Comparison of ENCODE assay signal across 9 cellular contexts in genomic region chr19:2239771-2240770, GRCh38. TPM values are rescaled to one million over a fixed set of nuclear protein-coding genes. Genes with fewer than 3 reads are reported as not detected.
DNase-seq lines count a peak whose midpoint lies in the region; ATAC-seq, FAIRE-seq and TF ChIP-seq lines count a peak whose summit lies in the region.
"Had no signal": no experiment of that assay in that cellular context is flagged by ENCODE, and none has a peak within 500 bp of the region (broad histone marks: within the 10 kb centered on the region; RNA-seq: fewer than 3 reads in every experiment).

No MANE protein-coding gene starts in this region.

- no peaks in the 10 kb centered on the region for H3K27me3 ChIP-seq in CD8-positive, alpha-beta memory T cell (ENCODE audit: insufficient read depth, low read length, poor library complexity, severe bottlenecking)
- H3K27me3 ChIP-seq in bronchial epithelial cell (ENCODE audit: control insufficient read depth, insufficient read depth, low read length) (no peaks in the 10 kb centered on the region), mesendoderm (ENCODE audit: insufficient read depth, low read length, poor library complexity) (no peaks in the 10 kb centered on the region)

- no peak overlapping the region for H2BK15ac ChIP-seq in mesendoderm (replicated peaks; ENCODE audit: low read depth)

- H3K79me2 ChIP-seq in mesendoderm (ENCODE audit: control insufficient read depth, insufficient read depth, low read length) = peaks cover 75% of the 10 kb centered on the region

- H3K9me3 ChIP-seq in CD8-positive, alpha-beta memory T cell (ENCODE audit: low read length) = no peaks in the 10 kb centered on the region

- no peak overlapping the region for H4K5ac ChIP-seq in mesendoderm (ENCODE audit: low read length)

- peak overlapping the region; percentile 89 to 100 (median 98) for H3K4me3 Mint-ChIP-seq in CD8-positive, alpha-beta memory T cell

- peaks cover 62 to 70% (median 67%) of the 10 kb centered on the region in 3 donors for H3K4me1 Mint-ChIP-seq in CD8-positive, alpha-beta memory T cell

- H3K23ac ChIP-seq in mesendoderm (ENCODE audit: low read length) = peak overlapping the region; percentile 86

- H3K18ac ChIP-seq in mesendoderm (ENCODE audit: low read length) = no peak overlapping the region

- H3K9ac ChIP-seq in mesendoderm (ENCODE audit: low read length) = peak overlapping the region; percentile 70

- peak overlapping the region; percentile 50 for H3K4me2 ChIP-seq in mesendoderm (ENCODE audit: low read length)

- no peak overlapping the region for H2AK5ac ChIP-seq in mesendoderm (ENCODE audit: low read length)

- no CpG with 5 or more reads among the region's 34 CpGs for WGBS in mesendoderm (ENCODE audit: extremely low coverage, insufficient coverage, low lambda C conversion rate)

- peaks cover 16% of the 10 kb centered on the region for H3K79me1 ChIP-seq in mesendoderm (ENCODE audit: low read length)

- H3K4me1 ChIP-seq in CD8-positive, alpha-beta memory T cell (ENCODE audit: insufficient read depth, low read length) = peaks cover 70% of the 10 kb centered on the region
- H3K4me1 ChIP-seq in mesendoderm (ENCODE audit: control insufficient read depth, low read depth, low read length) = peaks cover 5% of the 10 kb centered on the region

- H2BK5ac ChIP-seq in mesendoderm (ENCODE audit: low read length) = no peak overlapping the region

- peaks cover 22% of the 10 kb centered on the region for H3K36me3 ChIP-seq in CD8-positive, alpha-beta memory T cell (ENCODE audit: insufficient read depth, low read length)
- peaks cover 27% of the 10 kb centered on the region for H3K36me3 ChIP-seq in bronchial epithelial cell (ENCODE audit: control insufficient read depth, insufficient read depth, low read length)
- H3K36me3 ChIP-seq in mesendoderm (ENCODE audit: control insufficient read depth, insufficient read depth, low read length) = peaks cover 8% of the 10 kb centered on the region

- H3K4ac ChIP-seq in mesendoderm (ENCODE audit: low read depth, low read length) = no peak overlapping the region

- peaks cover 0 to 5% of the 10 kb centered on the region in 2 donors for H3K27me3 Mint-ChIP-seq in CD8-positive, alpha-beta memory T cell

- peaks cover 0 to 67% (median 9%) of the 10 kb centered on the region in 3 donors for H3K36me3 Mint-ChIP-seq in CD8-positive, alpha-beta memory T cell

- TF ChIP-seq CTCF in NB4 (IDR thresholded peaks at IDR 0.05; ENCODE audit: low read depth, low read length) (no peak), bronchial epithelial cell (IDR thresholded peaks at IDR 0.05; ENCODE audit: insufficient read depth, low read length, severe bottlenecking) (no peak)

- no peaks in the 10 kb centered on the region for H3K9me3 Mint-ChIP-seq in CD8-positive, alpha-beta memory T cell

- peak in 4 of 5 donors; percentile 34 to 73 (median 54) for DNase-seq in CD8-positive, alpha-beta memory T cell
- DNase-seq in NB4 (ENCODE audit: low read depth) (peak; percentile 33), bronchial epithelial cell (ENCODE audit: low read depth) (no peak), mesendoderm (peak; percentile 44), cortex of kidney (lab: John Stamatoyannopoulos, UW) (no peak), NCI-H2029 (lab: John Stamatoyannopoulos, UW) (no peak)
- no peak for DNase-seq in effector CD4-positive, alpha-beta T cell

- no peak for FAIRE-seq in bronchial epithelial cell (lab: Jason Lieb, UNC)

- CTCF ChIA-PET in CD8-positive, alpha-beta memory T cell (lab: Charles Lee) = interaction anchor here (0.7 to 5.9 kb wide), 12 partner anchors 9 to 381 kb away, joined by 3 to 70 read pairs (median 4); partner anchors contain the start of genes AMH and TIMM13

- peak overlapping the region; percentile 49 for H3K27ac ChIP-seq in CD8-positive, alpha-beta memory T cell (ENCODE audit: low read depth, low read length)
- no peak overlapping the region for H3K27ac ChIP-seq in mesendoderm (ENCODE audit: low read depth, low read length)

- H2BK120ac ChIP-seq in mesendoderm (ENCODE audit: low read depth, low read length) = no peak overlapping the region

- H3K27ac Mint-ChIP-seq in CD8-positive, alpha-beta memory T cell = peak overlapping the region; percentile 89 to 99 (median 94)

- no peak for TF ChIP-seq POLR2A in NB4 (IDR thresholded peaks at IDR 0.05; ENCODE audit: extremely low read depth, insufficient read length)

- no peak for ATAC-seq in HG02970 (IDR thresholded peaks at IDR 0.05; ENCODE audit: low FRiP score, unreplicated experiment)

- POLR2A ChIA-PET in CD8-positive, alpha-beta memory T cell (lab: Charles Lee) = interaction anchor here (0.6 to 5.5 kb wide), 7 partner anchors 12 to 370 kb away, joined by 4 to 69 read pairs (median 14); partner anchors contain the start of genes AMH and JSRP1

- peak overlapping the region; percentile 63 for H3K4me3 ChIP-seq in CD8-positive, alpha-beta memory T cell (ENCODE audit: low read length)
- peak overlapping the region; percentile 76 for H3K4me3 ChIP-seq in NB4 (ENCODE audit: low read depth, low read length)
- peak overlapping the region; percentile 3 for H3K4me3 ChIP-seq in bronchial epithelial cell (ENCODE audit: low read depth, low read length)
- H3K4me3 ChIP-seq in mesendoderm (ENCODE audit: low read length) = no peak overlapping the region

- H3K56ac ChIP-seq in mesendoderm (ENCODE audit: low read length) = peak overlapping the region; percentile 79

- no peak overlapping the region for H4K8ac ChIP-seq in mesendoderm (ENCODE audit: low read depth, low read length)

RNA-seq across cellular contexts. Expression of gene SF3A2, which starts 3.4 kb away (rescaled TPM):
- total RNA-seq in CD8-positive, alpha-beta memory T cell = 100 to 1,000 TPM; 131 to 138 TPM
- polyA plus RNA-seq in CD8-positive, alpha-beta memory T cell = 36.2 TPM
- 24.2 and 25.1 TPM in 2 replicates for total RNA-seq in bronchial epithelial cell
- polyA plus RNA-seq in mesendoderm (2013, experiment 1 of 2) = 109 TPM
- 111 TPM for polyA plus RNA-seq in mesendoderm (2013, experiment 2 of 2)

RNA-seq across cellular contexts. Expression of gene PLEKHJ1, which starts 3.9 kb away (rescaled TPM):
- 10 to 100 TPM; 96.6 to 99.1 TPM for total RNA-seq in CD8-positive, alpha-beta memory T cell
- 120 TPM for polyA plus RNA-seq in CD8-positive, alpha-beta memory T cell
- 49.3 and 59.8 TPM in 2 replicates for total RNA-seq in bronchial epithelial cell
- 101 TPM for polyA plus RNA-seq in mesendoderm (2013, experiment 1 of 2)
- polyA plus RNA-seq in mesendoderm (2013, experiment 2 of 2) = 99.1 TPM

RNA-seq across cellular contexts. Expression of gene AMH, which starts 9.1 kb away (rescaled TPM):
- 1 to 10 TPM; 5.9 to 7.4 TPM for total RNA-seq in CD8-positive, alpha-beta memory T cell
- polyA plus RNA-seq in CD8-positive, alpha-beta memory T cell = not detected
- 0.26 and 0.38 TPM in 2 replicates for total RNA-seq in bronchial epithelial cell
- polyA plus RNA-seq in mesendoderm (2013, experiment 1 of 2) = 4.2 TPM
- polyA plus RNA-seq in mesendoderm (2013, experiment 2 of 2) = 3.9 TPM

RNA-seq across cellular contexts. Expression of gene JSRP1, which starts 16.1 kb away (rescaled TPM):
- total RNA-seq in CD8-positive, alpha-beta memory T cell = 1 to 10 TPM in 1 of 2 experiments, under 1 TPM in 1; 0.73 to 1.0 TPM
- polyA plus RNA-seq in CD8-positive, alpha-beta memory T cell = 0.91 TPM
- total RNA-seq in bronchial epithelial cell = not detected in 2 replicates
- polyA plus RNA-seq in mesendoderm (2013, experiment 1 of 2) = 0.44 TPM
- 0.57 TPM for polyA plus RNA-seq in mesendoderm (2013, experiment 2 of 2)
- total RNA-seq: NCI-H460 had no signal

RNA-seq across cellular contexts. Expression of gene PEAK3, which starts 41.9 kb away (rescaled TPM):
- not detected for total RNA-seq in CD8-positive, alpha-beta memory T cell
- 0.79 TPM for polyA plus RNA-seq in CD8-positive, alpha-beta memory T cell
- not detected in 2 replicates for total RNA-seq in bronchial epithelial cell
- 0.01 TPM for polyA plus RNA-seq in mesendoderm (2013, experiment 1 of 2)
- polyA plus RNA-seq in mesendoderm (2013, experiment 2 of 2) = 0.01 TPM
- total RNA-seq: NCI-H460 had no signal

Comparison
In these comparisons a context has a peak if more than half of its experiments do, and no peak if none do; other contexts are left out.
1. DNase-seq: peak in CD8-positive, alpha-beta memory T cell (4 of 5), NB4 (single experiment) and mesendoderm (single experiment); none in bronchial epithelial cell (single experiment), cortex of kidney (single experiment), NCI-H2029 (single experiment) and effector CD4-positive, alpha-beta T cell (single experiment).